Comparison of ENCODE assay signal across 15 cellular contexts in the genomic region with DNA sequence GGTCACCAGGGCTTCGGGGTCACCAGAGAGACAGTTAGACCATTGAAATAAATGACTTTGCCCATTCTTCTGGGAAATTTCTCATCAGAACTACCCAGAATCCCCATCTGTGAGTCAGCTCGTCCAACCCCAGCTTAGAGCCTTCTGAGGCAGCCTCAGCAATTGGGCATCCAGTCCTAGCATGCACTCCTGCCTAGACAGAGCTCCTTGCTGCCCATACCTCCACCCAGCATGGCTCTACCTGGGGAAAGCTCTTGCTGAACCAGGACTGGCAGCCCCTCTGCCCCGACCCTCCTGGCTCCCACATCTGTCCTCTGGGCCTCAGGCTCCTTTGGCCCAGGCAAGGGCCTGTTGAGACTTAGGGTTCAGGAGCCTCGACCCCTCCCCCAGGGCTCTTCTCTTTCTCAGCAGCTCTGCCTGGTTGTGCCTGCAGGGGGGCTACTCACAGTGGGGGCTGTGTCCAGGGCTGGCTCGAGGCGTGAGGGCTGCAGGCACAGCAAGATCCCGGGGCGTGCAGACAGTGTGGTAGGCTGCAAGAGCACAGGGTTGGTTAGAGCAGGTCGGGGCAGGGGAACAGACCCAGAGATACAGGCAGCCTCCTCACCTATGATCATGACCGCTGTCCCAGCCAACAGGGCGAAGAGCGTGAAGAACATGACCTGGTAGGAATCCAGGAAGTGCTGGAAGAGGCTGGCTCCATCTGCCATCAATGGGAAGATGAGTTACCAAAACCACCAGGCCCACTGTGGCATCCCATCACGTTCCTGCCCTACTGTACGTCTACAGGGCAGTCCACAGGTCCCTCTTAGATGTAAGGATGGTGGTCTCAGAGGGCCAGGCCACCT.
A peak's percentile ranks its signal among the peaks of the same experiment; 100 is the strongest.
DNase-seq lines count a peak whose midpoint lies in the region; ATAC-seq, FAIRE-seq and TF ChIP-seq lines count a peak whose summit lies in the region.
"Had no signal": no experiment of that assay in that cellular context is flagged by ENCODE, and none has a peak within 500 bp of the region (broad histone marks: within the 10 kb centered on the region; RNA-seq: fewer than 3 reads in every experiment).

No MANE protein-coding gene starts in this region.

- H3K4ac ChIP-seq in H9 (ENCODE audit: low read depth, low read length): no peak overlapping the region

- H2BK12ac ChIP-seq in H9 (ENCODE audit: insufficient read length, low read depth, low read length): no peak overlapping the region

- H3K9ac ChIP-seq in DND-41 (ENCODE audit: low read depth, low read length) (no peak overlapping the region), H9 (ENCODE audit: extremely low read depth, insufficient read length, low read length) (no peak overlapping the region)

- no peak overlapping the region for H3K23ac ChIP-seq in H9 (ENCODE audit: insufficient read length, low read depth, low read length)

- no peak overlapping the region for H2AFZ ChIP-seq in DND-41 (ENCODE audit: low read depth, low read length)
- no peak overlapping the region for H2AFZ ChIP-seq in H9 (ENCODE audit: low read length)

- no peak overlapping the region for H4K5ac ChIP-seq in H9 (ENCODE audit: insufficient read length, low read depth, low read length)

- H3K36me3 Mint-ChIP-seq in H9 (ENCODE audit: insufficient read depth in 1 of 3, low read depth in 3 of 3) (peaks cover 45 to 89% (median 64%) of the 10 kb centered on the region in 3 experiments), neural crest cell (ENCODE audit: low read depth) (peaks cover 2% of the 10 kb centered on the region)

- TF ChIP-seq CTCF in DND-41 (IDR thresholded peaks at IDR 0.05; ENCODE audit: borderline replicate concordance, extremely low read depth, low read length, poor library complexity, severe bottlenecking) (no peak), H9 (conservative IDR thresholded peaks at IDR 0.05) (no peak), bronchial epithelial cell (IDR thresholded peaks at IDR 0.05; ENCODE audit: insufficient read depth, low read length, severe bottlenecking) (no peak), neural crest cell (conservative IDR thresholded peaks at IDR 0.05) (no peak), D721Med (IDR thresholded peaks at IDR 0.05; ENCODE audit: insufficient read depth, missing control alignments) (no peak)

- H3K27ac Mint-ChIP-seq in H9 (peak overlapping the region in 2 of 3 experiments; percentile 74 to 90; a peak in 3 of 7 replicates), neural crest cell (ENCODE audit: unreplicated experiment) (peak overlapping the region; percentile 78)

- H3K56ac ChIP-seq in H9 (ENCODE audit: insufficient read length, low read depth, low read length): no peak overlapping the region

- H2BK120ac ChIP-seq in H9 (ENCODE audit: low read depth, low read length, poor library complexity, severe bottlenecking): no peak overlapping the region

- 0 out of 2 replicates have a peak, but pooled peaks cover 6% of the 10 kb centered on the region for H4K20me1 ChIP-seq in DND-41 (ENCODE audit: insufficient read depth, low read length)
- no peaks in the 10 kb centered on the region for H4K20me1 ChIP-seq in H9 (ENCODE audit: control insufficient read depth, insufficient read depth, insufficient read length)

- H3K79me2 ChIP-seq in DND-41 (ENCODE audit: insufficient read depth, low read length) (no peaks in the 10 kb centered on the region), H9 (ENCODE audit: insufficient read depth, low read length) (no peaks in the 10 kb centered on the region)

- DNase-seq in DND-41: no peak
- no peak for DNase-seq in H9
- DNase-seq in bronchial epithelial cell (ENCODE audit: low read depth): peak; percentile 47
- no peak for DNase-seq in neural crest cell (ENCODE audit: low read depth, low spot score)
- no peak for DNase-seq in D721Med (ENCODE audit: insufficient read length, low spot score)
- no peak for DNase-seq in HuH-7.5 (ENCODE audit: low spot score)
- DNase-seq: AML-193, KG1, NCI-H1092, NCI-H2081 treated with DMSO at 0.1 percent for 48 hours, NCI-H2227 treated with DMSO at 0.1 percent for 48 hours, NCI-H524 had no signal

- H3K9me3 ChIP-seq in DND-41 (ENCODE audit: insufficient read depth, low read length, severe bottlenecking) (no peaks in the 10 kb centered on the region), H9 (ENCODE audit: control insufficient read depth, low read depth, low read length) (no peaks in the 10 kb centered on the region)
- H3K9me3 ChIP-seq: SJSA1 had no signal

- no peaks in the 10 kb centered on the region for H3K23me2 ChIP-seq in H9 (ENCODE audit: insufficient read length, low read depth, low read length, poor library complexity, severe bottlenecking)

- H2BK20ac ChIP-seq in H9 (ENCODE audit: low read depth, low read length, poor library complexity, severe bottlenecking): no peak overlapping the region

- H3K27me3 ChIP-seq in DND-41 (ENCODE audit: insufficient read depth, low read length, poor library complexity) (no peaks in the 10 kb centered on the region), H9 (ENCODE audit: insufficient read depth, low read length) (no peaks in the 10 kb centered on the region), bronchial epithelial cell (ENCODE audit: control insufficient read depth, insufficient read depth, low read length) (no peaks in the 10 kb centered on the region)
- H3K27me3 ChIP-seq: SJSA1 had no signal

- no peak overlapping the region for H4K8ac ChIP-seq in H9 (replicated peaks; ENCODE audit: insufficient read length, low read depth, low read length)

- no peak overlapping the region for H2AK5ac ChIP-seq in H9 (ENCODE audit: insufficient read length, low read length)

- no peak overlapping the region for H4K91ac ChIP-seq in H9 (ENCODE audit: insufficient read length, low read depth, low read length)

- H3K9me3 Mint-ChIP-seq in H9: no peaks in the 10 kb centered on the region
- no peaks in the 10 kb centered on the region for H3K9me3 Mint-ChIP-seq in neural crest cell
- H3K9me3 Mint-ChIP-seq: CD14-positive monocyte had no signal

- WGBS in H9 (ENCODE audit: extremely low coverage, insufficient read length, low lambda C conversion rate): no CpG with 5 or more reads among the region's 14 CpGs

- H3K36me3 ChIP-seq in DND-41 (ENCODE audit: insufficient read depth, low read length): peaks cover 96% of the 10 kb centered on the region
- H3K36me3 ChIP-seq in bronchial epithelial cell (ENCODE audit: control insufficient read depth, insufficient read depth, low read length): no peaks in the 10 kb centered on the region
- H3K36me3 ChIP-seq: SJSA1 had no signal

- H3K4me2 ChIP-seq in DND-41 (ENCODE audit: insufficient read depth, low read length): no peak overlapping the region
- no peak overlapping the region for H3K4me2 ChIP-seq in H9 (ENCODE audit: insufficient read depth, insufficient read length, low read length)

- H3K4me3 Mint-ChIP-seq in H9 (no peak overlapping the region), neural crest cell (no peak overlapping the region)
- H3K4me3 Mint-ChIP-seq: CD14-positive monocyte had no signal

- H3T11ph ChIP-seq in H9 (ENCODE audit: low read length): no peak overlapping the region

- H3K27me3 Mint-ChIP-seq in H9 (ENCODE audit: low read depth) (no peaks in the 10 kb centered on the region), neural crest cell (ENCODE audit: low read depth) (no peaks in the 10 kb centered on the region)

- peak overlapping the region; percentile 45; the same call in 1 of the 2 replicates for H3K27ac ChIP-seq in DND-41 (ENCODE audit: low read length)
- H3K27ac ChIP-seq in H9 (ENCODE audit: insufficient read length, low read depth, low read length): no peak overlapping the region
- H3K27ac ChIP-seq: SJSA1 had no signal

- H3K79me1 ChIP-seq in H9 (ENCODE audit: insufficient read depth, low read depth, low read length, poor library complexity, severe bottlenecking): no peaks in the 10 kb centered on the region

- no peak overlapping the region for H2BK15ac ChIP-seq in H9 (ENCODE audit: low read depth, low read length)

- no peak for ATAC-seq in DND-41 (ENCODE audit: insufficient read depth, low read depth)
- ATAC-seq in GM21825 (IDR thresholded peaks at IDR 0.05; ENCODE audit: unreplicated experiment): no peak

- no peaks in the 10 kb centered on the region for H3K4me1 ChIP-seq in DND-41 (ENCODE audit: insufficient read depth, low read length)
- H3K4me1 ChIP-seq in H9 (ENCODE audit: insufficient read depth, low read length): no peaks in the 10 kb centered on the region
- H3K4me1 ChIP-seq: SJSA1 had no signal

- FAIRE-seq in bronchial epithelial cell (lab: Jason Lieb, UNC): no peak
- no peak for FAIRE-seq in D721Med (lab: Jason Lieb, UNC)

- no peak overlapping the region for H2BK5ac ChIP-seq in H9 (ENCODE audit: insufficient read length, low read length)

- H3K4me1 Mint-ChIP-seq in H9: no peaks in the 10 kb centered on the region
- H3K4me1 Mint-ChIP-seq in neural crest cell: peaks cover 19% of the 10 kb centered on the region
- H3K4me1 Mint-ChIP-seq: CD14-positive monocyte had no signal

- no peak overlapping the region for H3K14ac ChIP-seq in H9 (ENCODE audit: insufficient read depth, low read length)

- H3K18ac ChIP-seq in H9 (ENCODE audit: insufficient read length, low read depth, low read length): no peak overlapping the region

- H3K4me3 ChIP-seq in DND-41 (ENCODE audit: low read depth in 1 of 2, low read length in 2 of 2) (no peak overlapping the region), bronchial epithelial cell (ENCODE audit: low read depth, low read length) (no peak overlapping the region)
- H3K4me3 ChIP-seq: SJSA1 had no signal
